In the genomic region with DNA sequence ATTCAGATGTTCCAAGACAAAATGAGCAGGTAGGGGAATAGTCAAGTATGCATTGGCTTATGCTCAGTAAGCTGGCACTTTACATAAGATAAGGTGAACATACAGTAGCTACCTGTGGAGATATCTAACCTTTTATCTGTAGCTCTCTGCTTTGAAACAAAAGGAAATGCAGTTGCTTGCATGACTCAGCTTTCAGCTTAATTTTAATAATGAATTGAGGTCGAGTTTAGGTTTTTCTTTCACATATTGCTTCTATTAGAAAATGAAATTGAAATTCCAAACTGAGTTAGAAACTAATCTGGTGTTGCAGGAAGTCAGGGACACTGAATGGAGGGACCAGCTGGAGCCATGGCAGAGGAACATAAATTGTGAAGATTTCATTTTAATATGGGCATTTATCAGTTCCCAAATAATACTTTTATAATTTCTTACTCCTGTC, we compare ENCODE assay signal across 2 cellular contexts.
TF ChIP-seq lines count a peak whose summit lies in the region.

No MANE protein-coding gene starts in this region.

TF ChIP-seq in GM23338, 12 proteins besides CTCF, POLR2A, EP300 and RAD21 (continued from another document):
- TF ChIP-seq, protein P1, sequence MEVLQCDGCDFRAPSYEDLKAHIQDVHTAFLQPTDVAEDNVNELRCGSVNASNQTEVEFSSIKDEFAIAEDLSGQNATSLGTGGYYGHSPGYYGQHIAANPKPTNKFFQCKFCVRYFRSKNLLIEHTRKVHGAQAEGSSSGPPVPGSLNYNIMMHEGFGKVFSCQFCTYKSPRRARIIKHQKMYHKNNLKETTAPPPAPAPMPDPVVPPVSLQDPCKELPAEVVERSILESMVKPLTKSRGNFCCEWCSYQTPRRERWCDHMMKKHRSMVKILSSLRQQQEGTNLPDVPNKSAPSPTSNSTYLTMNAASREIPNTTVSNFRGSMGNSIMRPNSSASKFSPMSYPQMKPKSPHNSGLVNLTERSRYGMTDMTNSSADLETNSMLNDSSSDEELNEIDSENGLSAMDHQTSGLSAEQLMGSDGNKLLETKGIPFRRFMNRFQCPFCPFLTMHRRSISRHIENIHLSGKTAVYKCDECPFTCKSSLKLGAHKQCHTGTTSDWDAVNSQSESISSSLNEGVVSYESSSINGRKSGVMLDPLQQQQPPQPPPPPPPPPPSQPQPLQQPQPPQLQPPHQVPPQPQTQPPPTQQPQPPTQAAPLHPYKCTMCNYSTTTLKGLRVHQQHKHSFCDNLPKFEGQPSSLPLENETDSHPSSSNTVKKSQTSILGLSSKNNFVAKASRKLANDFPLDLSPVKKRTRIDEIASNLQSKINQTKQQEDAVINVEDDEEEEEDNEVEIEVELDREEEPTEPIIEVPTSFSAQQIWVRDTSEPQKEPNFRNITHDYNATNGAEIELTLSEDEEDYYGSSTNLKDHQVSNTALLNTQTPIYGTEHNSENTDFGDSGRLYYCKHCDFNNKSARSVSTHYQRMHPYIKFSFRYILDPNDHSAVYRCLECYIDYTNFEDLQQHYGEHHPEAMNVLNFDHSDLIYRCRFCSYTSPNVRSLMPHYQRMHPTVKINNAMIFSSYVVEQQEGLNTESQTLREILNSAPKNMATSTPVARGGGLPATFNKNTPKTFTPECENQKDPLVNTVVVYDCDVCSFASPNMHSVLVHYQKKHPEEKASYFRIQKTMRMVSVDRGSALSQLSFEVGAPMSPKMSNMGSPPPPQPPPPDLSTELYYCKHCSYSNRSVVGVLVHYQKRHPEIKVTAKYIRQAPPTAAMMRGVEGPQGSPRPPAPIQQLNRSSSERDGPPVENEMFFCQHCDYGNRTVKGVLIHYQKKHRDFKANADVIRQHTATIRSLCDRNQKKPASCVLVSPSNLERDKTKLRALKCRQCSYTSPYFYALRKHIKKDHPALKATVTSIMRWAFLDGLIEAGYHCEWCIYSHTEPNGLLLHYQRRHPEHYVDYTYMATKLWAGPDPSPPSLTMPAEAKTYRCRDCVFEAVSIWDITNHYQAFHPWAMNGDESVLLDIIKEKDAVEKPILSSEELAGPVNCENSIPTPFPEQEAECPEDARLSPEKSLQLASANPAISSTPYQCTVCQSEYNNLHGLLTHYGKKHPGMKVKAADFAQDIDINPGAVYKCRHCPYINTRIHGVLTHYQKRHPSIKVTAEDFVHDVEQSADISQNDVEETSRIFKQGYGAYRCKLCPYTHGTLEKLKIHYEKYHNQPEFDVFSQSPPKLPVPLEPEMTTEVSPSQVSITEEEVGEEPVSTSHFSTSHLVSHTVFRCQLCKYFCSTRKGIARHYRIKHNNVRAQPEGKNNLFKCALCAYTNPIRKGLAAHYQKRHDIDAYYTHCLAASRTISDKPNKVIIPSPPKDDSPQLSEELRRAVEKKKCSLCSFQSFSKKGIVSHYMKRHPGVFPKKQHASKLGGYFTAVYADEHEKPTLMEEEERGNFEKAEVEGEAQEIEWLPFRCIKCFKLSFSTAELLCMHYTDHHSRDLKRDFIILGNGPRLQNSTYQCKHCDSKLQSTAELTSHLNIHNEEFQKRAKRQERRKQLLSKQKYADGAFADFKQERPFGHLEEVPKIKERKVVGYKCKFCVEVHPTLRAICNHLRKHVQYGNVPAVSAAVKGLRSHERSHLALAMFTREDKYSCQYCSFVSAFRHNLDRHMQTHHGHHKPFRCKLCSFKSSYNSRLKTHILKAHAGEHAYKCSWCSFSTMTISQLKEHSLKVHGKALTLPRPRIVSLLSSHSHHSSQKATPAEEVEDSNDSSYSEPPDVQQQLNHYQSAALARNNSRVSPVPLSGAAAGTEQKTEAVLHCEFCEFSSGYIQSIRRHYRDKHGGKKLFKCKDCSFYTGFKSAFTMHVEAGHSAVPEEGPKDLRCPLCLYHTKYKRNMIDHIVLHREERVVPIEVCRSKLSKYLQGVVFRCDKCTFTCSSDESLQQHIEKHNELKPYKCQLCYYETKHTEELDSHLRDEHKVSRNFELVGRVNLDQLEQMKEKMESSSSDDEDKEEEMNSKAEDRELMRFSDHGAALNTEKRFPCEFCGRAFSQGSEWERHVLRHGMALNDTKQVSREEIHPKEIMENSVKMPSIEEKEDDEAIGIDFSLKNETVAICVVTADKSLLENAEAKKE (CRISPR knock-in tag; IDR thresholded peaks at IDR 0.05) = no peak
- TF ChIP-seq EZH2phosphoT487 (IDR thresholded peaks at IDR 0.05; ENCODE audit: unreplicated experiment) = no peak
- no peak for TF ChIP-seq POLR2AphosphoS5 (IDR thresholded peaks at IDR 0.05; ENCODE audit: low read depth)
- TF ChIP-seq CREB1 (CRISPR knock-in tag; IDR thresholded peaks at IDR 0.05; ENCODE audit: low read depth) = no peak
- TF ChIP-seq, protein P2, sequence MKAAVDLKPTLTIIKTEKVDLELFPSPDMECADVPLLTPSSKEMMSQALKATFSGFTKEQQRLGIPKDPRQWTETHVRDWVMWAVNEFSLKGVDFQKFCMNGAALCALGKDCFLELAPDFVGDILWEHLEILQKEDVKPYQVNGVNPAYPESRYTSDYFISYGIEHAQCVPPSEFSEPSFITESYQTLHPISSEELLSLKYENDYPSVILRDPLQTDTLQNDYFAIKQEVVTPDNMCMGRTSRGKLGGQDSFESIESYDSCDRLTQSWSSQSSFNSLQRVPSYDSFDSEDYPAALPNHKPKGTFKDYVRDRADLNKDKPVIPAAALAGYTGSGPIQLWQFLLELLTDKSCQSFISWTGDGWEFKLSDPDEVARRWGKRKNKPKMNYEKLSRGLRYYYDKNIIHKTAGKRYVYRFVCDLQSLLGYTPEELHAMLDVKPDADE (IDR thresholded peaks at IDR 0.05) = no peak
- TF ChIP-seq NANOG (IDR thresholded peaks at IDR 0.05; ENCODE audit: borderline replicate concordance) = no peak
- TF ChIP-seq STAT1 (IDR thresholded peaks at IDR 0.05; ENCODE audit: unreplicated experiment) = no peak
- TF ChIP-seq JUNB (IDR thresholded peaks at IDR 0.05; ENCODE audit: unreplicated experiment) = no peak

TF ChIP-seq in HepG2, 621 proteins besides CTCF, POLR2A, EP300 and RAD21 (continued from another document):
- TF ChIP-seq, protein P3, sequence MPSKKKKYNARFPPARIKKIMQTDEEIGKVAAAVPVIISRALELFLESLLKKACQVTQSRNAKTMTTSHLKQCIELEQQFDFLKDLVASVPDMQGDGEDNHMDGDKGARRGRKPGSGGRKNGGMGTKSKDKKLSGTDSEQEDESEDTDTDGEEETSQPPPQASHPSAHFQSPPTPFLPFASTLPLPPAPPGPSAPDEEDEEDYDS (CRISPR knock-in tag; IDR thresholded peaks at IDR 0.05) = no peak
- TF ChIP-seq ZNF891 (CRISPR knock-in tag; IDR thresholded peaks at IDR 0.05) = no peak
- no peak for TF ChIP-seq SMAD3 (CRISPR knock-in tag; IDR thresholded peaks at IDR 0.05)
- no peak for TF ChIP-seq ZNF160 (CRISPR knock-in tag; IDR thresholded peaks at IDR 0.05)
- TF ChIP-seq NBN (conservative IDR thresholded peaks at IDR 0.05) = no peak
